ENCODE assay signal across 25 cellular contexts in genomic region chr1:95496307-95496706, GRCh38.
A peak's percentile ranks its signal among the peaks of the same experiment; 100 is the strongest.
DNase-seq lines count a peak whose midpoint lies in the region; ATAC-seq, FAIRE-seq and TF ChIP-seq lines count a peak whose summit lies in the region.
"Had no signal": no experiment of that assay in that cellular context is flagged by ENCODE, and none has a peak within 500 bp of the region (broad histone marks: within the 10 kb centered on the region; RNA-seq: fewer than 3 reads in every experiment).

No MANE protein-coding gene starts in this region.

- H4K20me1 ChIP-seq in smooth muscle cell (ENCODE audit: low read depth), result no peaks in the 10 kb centered on the region
- H4K20me1 ChIP-seq: BLaER1 treated with 17β-estradiol and CSF1 and Interleukin-3, amounts not matched to agents 10 nM and 100 nM had no signal

- no peaks in the 10 kb centered on the region for H3F3A ChIP-seq in smooth muscle cell (ENCODE audit: low read depth)

- intact Hi-C loops in Right ventricle myocardium inferior (cut with DNase I) (no loop called here), left ventricle myocardium inferior (cut with micrococcal nuclease) (no loop called here), kidney (cut with DNase I) (no loop called here)

- DNase-seq in Right ventricle myocardium inferior (ENCODE audit: missing footprints) (peak; percentile 26), left ventricle myocardium inferior (no peak), bronchial epithelial cell (ENCODE audit: low read depth) (no peak), kidney (peak; percentile 55), smooth muscle cell (lab: John Stamatoyannopoulos, UW; ENCODE audit: unreplicated experiment) (no peak), amygdala (lab: John Stamatoyannopoulos, UW) (no peak), GM19240 (ENCODE audit: insufficient read length, low spot score) (no peak), A172 (ENCODE audit: low spot score) (no peak)
- DNase-seq: ACHN; AML-193; BE2C; CD4-positive, alpha-beta T cell; CD8-positive, alpha-beta memory T cell; DMS 273 treated with DMSO at 0.1 percent for 48 hours; DMS79; EL; GDM1; GM23248; HFFc6 had no signal

- no peaks in the 10 kb centered on the region for H3K79me2 ChIP-seq in smooth muscle cell (ENCODE audit: low read depth)

- H3K27me3 ChIP-seq in left ventricle myocardium inferior (ENCODE audit: low read depth), result no peaks in the 10 kb centered on the region
- no peaks in the 10 kb centered on the region for H3K27me3 ChIP-seq in bronchial epithelial cell (ENCODE audit: control insufficient read depth, insufficient read depth, low read length)
- no peaks in the 10 kb centered on the region for H3K27me3 ChIP-seq in smooth muscle cell (ENCODE audit: low read depth)
- H3K27me3 ChIP-seq: BE2C; BLaER1 treated with 17β-estradiol and CSF1 and Interleukin-3, amounts not matched to agents 10 nM and 100 nM had no signal

- TF ChIP-seq CTCF in left ventricle myocardium inferior (IDR thresholded peaks at IDR 0.05; ENCODE audit: borderline replicate concordance) (no peak), bronchial epithelial cell (IDR thresholded peaks at IDR 0.05; ENCODE audit: insufficient read depth, low read length, severe bottlenecking) (no peak), kidney (IDR thresholded peaks at IDR 0.05; ENCODE audit: borderline replicate concordance, extremely low read depth, insufficient read depth) (no peak), smooth muscle cell (IDR thresholded peaks at IDR 0.05; ENCODE audit: borderline replicate concordance, insufficient read depth, poor library complexity, severe bottlenecking) (no peak)

- FAIRE-seq in bronchial epithelial cell (lab: Jason Lieb, UNC), result peak; percentile 18
- no peak for FAIRE-seq in kidney (lab: Jason Lieb, UNC)
- FAIRE-seq: A549, D721Med, GM12878 had no signal

- H3K4me1 ChIP-seq in left ventricle myocardium inferior (no peaks in the 10 kb centered on the region), kidney (ENCODE audit: control insufficient read depth in 1 of 2, insufficient read depth in 1 of 2, low read depth in 1 of 2, low read length in 2 of 2) (no peaks in the 10 kb centered on the region), smooth muscle cell (ENCODE audit: low read depth) (no peaks in the 10 kb centered on the region)
- H3K4me1 ChIP-seq: A549; BE2C; BLaER1 treated with 17β-estradiol and CSF1 and Interleukin-3, amounts not matched to agents 10 nM and 100 nM; HAP-1 had no signal

- H3K36me3 ChIP-seq in left ventricle myocardium inferior, result no peaks in the 10 kb centered on the region
- no peaks in the 10 kb centered on the region for H3K36me3 ChIP-seq in bronchial epithelial cell (ENCODE audit: control insufficient read depth, insufficient read depth, low read length)
- H3K36me3 ChIP-seq in kidney (ENCODE audit: control insufficient read depth in 1 of 2, insufficient read depth in 2 of 2, low read length in 2 of 2), result no peaks in the 10 kb centered on the region
- H3K36me3 ChIP-seq in smooth muscle cell (ENCODE audit: low read depth), result no peaks in the 10 kb centered on the region
- H3K36me3 ChIP-seq: BE2C; BLaER1 treated with 17β-estradiol and CSF1 and Interleukin-3, amounts not matched to agents 10 nM and 100 nM; HAP-1 had no signal

- H3K9ac ChIP-seq in kidney (ENCODE audit: low read length in 2 of 2) (no peak overlapping the region), smooth muscle cell (ENCODE audit: low read depth) (no peak overlapping the region)
- H3K9ac ChIP-seq: BLaER1 treated with 17β-estradiol and CSF1 and Interleukin-3, amounts not matched to agents 10 nM and 100 nM; GM23248 had no signal

- no peak overlapping the region for H3K4me3 ChIP-seq in left ventricle myocardium inferior
- no peak overlapping the region for H3K4me3 ChIP-seq in bronchial epithelial cell (ENCODE audit: low read depth, low read length)
- H3K4me3 ChIP-seq in kidney (ENCODE audit: low read length in 2 of 2), result no peak overlapping the region
- no peak overlapping the region for H3K4me3 ChIP-seq in smooth muscle cell
- H3K4me3 ChIP-seq: A549; BLaER1 treated with 17β-estradiol and CSF1 and Interleukin-3, amounts not matched to agents 10 nM and 100 nM; GM12878; GM23248; HAP-1 had no signal

- WGBS in smooth muscle cell (ENCODE audit: low lambda C conversion rate), result 65% methylated on average over 6 of the region's 6 CpGs

- H3K27ac ChIP-seq in left ventricle myocardium inferior (replicated peaks), result no peak overlapping the region
- no peak overlapping the region for H3K27ac ChIP-seq in kidney (ENCODE audit: low read depth in 2 of 2, low read length in 2 of 2)
- H3K27ac ChIP-seq in smooth muscle cell (ENCODE audit: low read depth), result peak overlapping the region; percentile 69
- H3K27ac ChIP-seq: 22Rv1; A549; BLaER1 treated with 17β-estradiol and CSF1 and Interleukin-3, amounts not matched to agents 10 nM and 100 nM; GM23248 had no signal

- ATAC-seq in Right ventricle myocardium inferior, result no peak
- ATAC-seq: A549, GM12878 had no signal

- peak overlapping the region; percentile 53 for H3K4me2 ChIP-seq in smooth muscle cell
- H3K4me2 ChIP-seq: A549; BLaER1 treated with 17β-estradiol and CSF1 and Interleukin-3, amounts not matched to agents 10 nM and 100 nM had no signal

- no peak overlapping the region for H2AFZ ChIP-seq in smooth muscle cell (ENCODE audit: low read depth)
- H2AFZ ChIP-seq: GM23248 had no signal

- H3K9me3 ChIP-seq in left ventricle myocardium inferior (replicated peaks) (no peaks in the 10 kb centered on the region), kidney (ENCODE audit: control insufficient read depth in 1 of 2, low read length in 2 of 2) (no peaks in the 10 kb centered on the region), smooth muscle cell (replicated peaks; ENCODE audit: low read depth) (no peaks in the 10 kb centered on the region)
- H3K9me3 ChIP-seq: A549, BE2C, HAP-1 had no signal

Comparison
In these comparisons a context has a peak if more than half of its experiments do, and no peak if none do; other contexts are left out.
1. DNase-seq: peak in Right ventricle myocardium inferior (single experiment) and kidney (single experiment); none in left ventricle myocardium inferior (single experiment), bronchial epithelial cell (single experiment), smooth muscle cell (single experiment), amygdala (0 of 56), GM19240 (single experiment) and A172 (single experiment).